8 cellular contexts compared by ENCODE assay signal in genomic region chr14:21454843-21455550, GRCh38. TPM values are rescaled to one million over a fixed set of nuclear protein-coding genes. Genes with fewer than 3 reads are reported as not detected.
DNase-seq lines count a peak whose midpoint lies in the region; ATAC-seq and TF ChIP-seq lines count a peak whose summit lies in the region.

No MANE protein-coding gene starts in this region.

- WGBS in heart right ventricle, 2 donors: 24 to 30% methylated on average over 15 of the region's 15 CpGs

- peaks cover 6 to 40% (median 25%) of the 10 kb centered on the region in 9 donors for H3K4me1 ChIP-seq in heart right ventricle
- H3K4me1 ChIP-seq in skeletal muscle satellite cell (ENCODE audit: control insufficient read depth, insufficient read depth, low read length): peaks cover 20% of the 10 kb centered on the region

- H3K36me3 ChIP-seq in heart right ventricle (peaks cover 0 to 22% (median 4%) of the 10 kb centered on the region in 9 donors), skeletal muscle satellite cell (ENCODE audit: insufficient read depth, low read length) (peaks cover 7% of the 10 kb centered on the region)

- no peak for DNase-seq in heart right ventricle
- DNase-seq in Right ventricle myocardium superior: no peak
- DNase-seq in hepatic stellate cell (ENCODE audit: low spot score): peak; percentile 12
- DNase-seq in anterior cingulate cortex (lab: John Stamatoyannopoulos, UW): no peak
- DNase-seq in NCI-H2029 treated with DMSO at 0.1 percent for 48 hours (lab: John Stamatoyannopoulos, UW): no peak

- peak overlapping the region in 8 of 10 donors; percentile 91 to 97 (median 94) for H3K27ac ChIP-seq in heart right ventricle

- ATAC-seq in heart right ventricle: no peak
- no peak for ATAC-seq in Right ventricle myocardium superior (ENCODE audit: poor library complexity)
- ATAC-seq in HG02678 (IDR thresholded peaks at IDR 0.05; ENCODE audit: unreplicated experiment): no peak

- H3K9me3 ChIP-seq in heart right ventricle (no peaks in the 10 kb centered on the region), skeletal muscle satellite cell (replicated peaks; ENCODE audit: low read length) (no peaks in the 10 kb centered on the region)

- peak overlapping the region; percentile 81 for H3K4me2 ChIP-seq in skeletal muscle satellite cell (ENCODE audit: low read length)

- peak overlapping the region; percentile 77 to 93 (median 87) for H3K4me3 ChIP-seq in heart right ventricle
- peak overlapping the region; percentile 96 for H3K4me3 ChIP-seq in WI38 (ENCODE audit: low read depth, low read length)
- H3K4me3 ChIP-seq in skeletal muscle satellite cell (ENCODE audit: low read length): peak overlapping the region; percentile 91

- intact Hi-C loops in heart right ventricle (cut with DNase I): loop anchor here in 5 of 10 donors (2.0 to 10.0 kb wide), 4 partner anchors 18 to 102 kb away; partner anchors contain the start of gene SUPT16H (in 1 of the 5)
- intact Hi-C loops in Right ventricle myocardium superior (cut with DNase I): no loop called here

- TF ChIP-seq CTCF in heart right ventricle (IDR thresholded peaks at IDR 0.05) (no peak), WI38 (IDR thresholded peaks at IDR 0.05; ENCODE audit: low read depth, low read length) (no peak)

- no peaks in the 10 kb centered on the region for H3K27me3 ChIP-seq in heart right ventricle
- no peaks in the 10 kb centered on the region for H3K27me3 ChIP-seq in skeletal muscle satellite cell (ENCODE audit: control insufficient read depth, insufficient read depth, low read length)

- H3K9ac ChIP-seq in skeletal muscle satellite cell (ENCODE audit: low read depth, low read length): peak overlapping the region; percentile 94

RNA-seq across cellular contexts. Expression of gene CHD8, which starts 0.9 kb away (rescaled TPM):
- total RNA-seq in heart right ventricle (10 to 100 TPM; 31.1 to 47.5 (median 40.1) TPM), Right ventricle myocardium superior (25.5 TPM)
- polyA plus RNA-seq in heart right ventricle: 10 to 100 TPM; 19.4 to 27.7 TPM
- total RNA-seq in skeletal muscle satellite cell (2012; rRNA removed): 41.1 and 42.8 TPM in 2 replicates

RNA-seq across cellular contexts. Expression of gene RAB2B, which starts 21.8 kb away (rescaled TPM):
- 10 to 100 TPM; 14.8 to 25.8 (median 18.4) TPM for total RNA-seq in heart right ventricle
- 10 to 100 TPM in 1 of 2 donors, 1 to 10 TPM in 1; 7.1 to 11.0 TPM for polyA plus RNA-seq in heart right ventricle
- total RNA-seq in Right ventricle myocardium superior: 16.9 TPM
- total RNA-seq in skeletal muscle satellite cell (2012; rRNA removed): 12.4 and 16.8 TPM in 2 replicates

RNA-seq across cellular contexts. Expression of gene TOX4, which starts 22.0 kb away (rescaled TPM):
- total RNA-seq in heart right ventricle (100 to 1,000 TPM in 2 of 10 donors, 10 to 100 TPM in 8; 74.4 to 104 (median 94.3) TPM), Right ventricle myocardium superior (78.1 TPM)
- polyA plus RNA-seq in heart right ventricle: 10 to 100 TPM; 14.9 to 33.0 TPM
- 23.3 and 25.1 TPM in 2 replicates for total RNA-seq in skeletal muscle satellite cell (2012; rRNA removed)

RNA-seq across cellular contexts. Expression of gene METTL3, which starts 56.1 kb away (rescaled TPM):
- 10 to 100 TPM; 21.0 to 30.3 (median 24.0) TPM for total RNA-seq in heart right ventricle
- 10 to 100 TPM; 22.9 to 46.7 TPM for polyA plus RNA-seq in heart right ventricle
- 24.3 TPM for total RNA-seq in Right ventricle myocardium superior
- total RNA-seq in skeletal muscle satellite cell (2012; rRNA removed): 58.8 and 64.2 TPM in 2 replicates
